In the genomic region with DNA sequence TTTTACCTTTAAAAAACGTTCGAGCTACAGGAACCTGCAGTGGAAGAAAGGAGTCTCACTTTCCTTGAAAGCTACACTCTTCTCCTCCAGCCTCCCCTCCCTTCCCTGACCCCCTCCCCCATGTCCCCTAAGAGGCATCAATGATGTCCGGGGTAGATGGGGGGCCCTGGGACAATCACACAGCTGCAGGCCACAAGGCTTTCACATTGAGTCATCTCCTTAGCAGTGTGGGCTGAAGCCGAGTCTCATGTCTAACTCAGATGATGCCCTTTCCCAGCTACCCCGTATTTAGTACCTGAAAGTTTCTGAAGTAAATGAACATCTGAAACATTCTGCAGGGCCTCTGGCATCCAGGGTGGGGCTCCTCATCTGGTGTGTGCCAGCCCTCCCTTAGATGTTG, we compare ENCODE assay signal across 9 cellular contexts. TPM values are rescaled to one million over a fixed set of nuclear protein-coding genes. Genes with fewer than 3 reads are reported as not detected.
A peak's percentile ranks its signal among the peaks of the same experiment; 100 is the strongest.
DNase-seq lines count a peak whose midpoint lies in the region; ATAC-seq and TF ChIP-seq lines count a peak whose summit lies in the region.
"Had no signal": no experiment of that assay in that cellular context is flagged by ENCODE, and none has a peak within 500 bp of the region (broad histone marks: within the 10 kb centered on the region; RNA-seq: fewer than 3 reads in every experiment).

No MANE protein-coding gene starts in this region.

- no peak overlapping the region for H3K27ac Mint-ChIP-seq in T-helper 2 cell treated with Interferon-gamma antibody and Interleukin-4, amounts not matched to agents 5 μg/mL and 100 μg/mL, for 36 hours

- no peak overlapping the region for H3K4me3 Mint-ChIP-seq in T-helper 2 cell treated with Interferon-gamma antibody and Interleukin-4, amounts not matched to agents 5 μg/mL and 100 μg/mL, for 36 hours

- H3K27ac ChIP-seq in transverse colon (no peak overlapping the region), prostate gland (no peak overlapping the region)
- H3K27ac ChIP-seq: SJSA1 had no signal

- ATAC-seq in HG02798 (IDR thresholded peaks at IDR 0.05; ENCODE audit: poor library complexity, unreplicated experiment): peak; percentile 86

- in situ Hi-C loops in transverse colon (cut with MboI; ENCODE audit: low pct_ligation_motif_present in 1 of 4, low pct_unique_long_range_greater_than_20kb in 1 of 4, low sequenced_read_pairs in 3 of 4): no loop called here

- no peaks in the 10 kb centered on the region for H3K9me3 ChIP-seq in transverse colon
- H3K9me3 ChIP-seq in prostate gland: no peaks in the 10 kb centered on the region
- H3K9me3 ChIP-seq: SJSA1 had no signal

- H3K4me1 Mint-ChIP-seq in T-helper 2 cell treated with Interferon-gamma antibody and Interleukin-4, amounts not matched to agents 5 μg/mL and 100 μg/mL, for 36 hours (ENCODE audit: low read depth): peaks cover 22% of the 10 kb centered on the region

- H3K4me3 ChIP-seq in transverse colon (no peak overlapping the region), prostate gland (no peak overlapping the region)
- H3K4me3 ChIP-seq: SJSA1 had no signal

- H3K4me1 ChIP-seq in transverse colon: no peaks in the 10 kb centered on the region
- H3K4me1 ChIP-seq in prostate gland (replicated peaks): no peaks in the 10 kb centered on the region

- intact Hi-C loops in transverse colon (cut with DNase I; ENCODE audit: low total_unique reads): loop anchor here (2.0 kb wide), 1 partner anchor 44 kb away; no protein-coding TSS in a partner anchor
- intact Hi-C loops in prostate gland (cut with DNase I): no loop called here
- intact Hi-C loops in posterior vena cava (cut with DNase I): no loop called here

- TF ChIP-seq CTCF in transverse colon (IDR thresholded peaks at IDR 0.05): no peak
- no peak for TF ChIP-seq CTCF in prostate gland (IDR thresholded peaks at IDR 0.05)

- H3K27me3 ChIP-seq in transverse colon (peaks cover 25% of the 10 kb centered on the region), prostate gland (replicated peaks; ENCODE audit: insufficient read depth) (no peaks in the 10 kb centered on the region)
- H3K27me3 ChIP-seq: SJSA1 had no signal

- WGBS in transverse colon (ENCODE audit: low coverage in 1 of 2), 2 donors: 42 to 45% methylated on average over 2 to 5 of the region's 5 CpGs
- WGBS in prostate gland: 33% methylated on average over 5 of the region's 5 CpGs

- no peaks in the 10 kb centered on the region for H3K36me3 Mint-ChIP-seq in T-helper 2 cell treated with Interferon-gamma antibody and Interleukin-4, amounts not matched to agents 5 μg/mL and 100 μg/mL, for 36 hours (ENCODE audit: low read depth)

- no peaks in the 10 kb centered on the region for H3K9me3 Mint-ChIP-seq in T-helper 2 cell treated with Interferon-gamma antibody and Interleukin-4, amounts not matched to agents 5 μg/mL and 100 μg/mL, for 36 hours

- TF ChIP-seq EP300 in transverse colon (IDR thresholded peaks at IDR 0.05; ENCODE audit: low read depth): no peak

- H3K27me3 Mint-ChIP-seq in T-helper 2 cell treated with Interferon-gamma antibody and Interleukin-4, amounts not matched to agents 5 μg/mL and 100 μg/mL, for 36 hours (ENCODE audit: low read depth): peaks cover 49% of the 10 kb centered on the region

- DNase-seq in activated naive CD4-positive, alpha-beta T cell treated with Interleukin-2 at 50 U/mL for 16 hours: peak; percentile 68
- DNase-seq in activated naive CD4-positive, alpha-beta T cell treated with anti-CD3 and anti-CD28 coated beads, Interleukin-2, amount 50 U/mL, for 16 hours: no peak
- DNase-seq in T-helper 2 cell treated with Interferon-gamma antibody and Interleukin-4, amounts not matched to agents 5 μg/mL and 100 μg/mL, for 36 hours (ENCODE audit: low spot score): peak; percentile 66
- DNase-seq in transverse colon (peak; percentile 43), prostate gland (ENCODE audit: low spot score) (no peak), posterior vena cava (ENCODE audit: low spot score) (no peak), NCI-H748 (lab: John Stamatoyannopoulos, UW; ENCODE audit: unreplicated experiment) (no peak)

- H3K36me3 ChIP-seq in transverse colon (no peaks in the 10 kb centered on the region), prostate gland (no peaks in the 10 kb centered on the region)

- TF ChIP-seq POLR2A in transverse colon (IDR thresholded peaks at IDR 0.05) (no peak), prostate gland (IDR thresholded peaks at IDR 0.05) (no peak)

RNA-seq across cellular contexts. Expression of gene GPR25, which starts 6.3 kb away (rescaled TPM):
- total RNA-seq in transverse colon: under 1 TPM in 1 of 4 donors, not detected in 3; 0.48 TPM
- total RNA-seq in prostate gland: 1 to 10 TPM in 1 of 2 donors, not detected in 1; 1.2 TPM
- total RNA-seq in posterior vena cava: not detected
- total RNA-seq: SJSA1 had no signal

RNA-seq across cellular contexts. Expression of gene INAVA, which starts 28.2 kb away (rescaled TPM):
- total RNA-seq in transverse colon: 100 to 1,000 TPM; 139 to 609 (median 265) TPM
- total RNA-seq in prostate gland: 10 to 100 TPM in 1 of 2 donors, 1 to 10 TPM in 1; 7.4 to 27.1 TPM
- under 1 TPM; 0.29 to 0.51 TPM for total RNA-seq in posterior vena cava

Comparison
In these comparisons a context has a peak if more than half of its experiments do, and no peak if none do; other contexts are left out.
1. DNase-seq: peak in activated naive CD4-positive, alpha-beta T cell treated with Interleukin-2 at 50 U/mL for 16 hours (single experiment), T-helper 2 cell treated with Interferon-gamma antibody and Interleukin-4, amounts not matched to agents 5 μg/mL and 100 μg/mL, for 36 hours (single experiment) and transverse colon (single experiment); none in activated naive CD4-positive, alpha-beta T cell treated with anti-CD3 and anti-CD28 coated beads, Interleukin-2, amount 50 U/mL, for 16 hours (single experiment), prostate gland (single experiment), posterior vena cava (single experiment) and NCI-H748 (single experiment).
2. RNA of gene INAVA, which starts 28.2 kb away (total RNA-seq): 139 to 609 TPM in transverse colon and 7.4 to 27.1 TPM in prostate gland; 0.29 to 0.51 TPM in posterior vena cava; every median in the first group is over 4 times any median in the second.